Comparison of ENCODE assay signal across 18 cellular contexts in genomic region chr2:232129483-232129882, GRCh38.
DNase-seq lines count a peak whose midpoint lies in the region; ATAC-seq, FAIRE-seq and TF ChIP-seq lines count a peak whose summit lies in the region.
"Had no signal": no experiment of that assay in that cellular context is flagged by ENCODE, and none has a peak within 500 bp of the region (broad histone marks: within the 10 kb centered on the region; RNA-seq: fewer than 3 reads in every experiment).

No MANE protein-coding gene starts in this region.

- no peaks in the 10 kb centered on the region for H4K20me1 ChIP-seq in DND-41 (ENCODE audit: insufficient read depth, low read length)
- H4K20me1 ChIP-seq in osteoblast (ENCODE audit: insufficient read depth, low read length): peaks cover 7% of the 10 kb centered on the region

- H3K27me3 ChIP-seq in DND-41 (ENCODE audit: insufficient read depth, low read length, poor library complexity): no peaks in the 10 kb centered on the region
- no peaks in the 10 kb centered on the region for H3K27me3 ChIP-seq in osteoblast (ENCODE audit: insufficient read depth, low read length)

- H3K79me2 ChIP-seq in DND-41 (ENCODE audit: insufficient read depth, low read length) (no peaks in the 10 kb centered on the region), osteoblast (ENCODE audit: insufficient read depth, low read length) (no peaks in the 10 kb centered on the region)

- intact Hi-C loops in left ventricle myocardium superior (cut with micrococcal nuclease): no loop called here

- no peaks in the 10 kb centered on the region for H3K9me3 ChIP-seq in DND-41 (ENCODE audit: insufficient read depth, low read length, severe bottlenecking)
- H3K9me3 ChIP-seq in osteoblast (ENCODE audit: low read depth, low read length): no peaks in the 10 kb centered on the region

- H3K36me3 ChIP-seq in DND-41 (ENCODE audit: insufficient read depth, low read length) (peaks cover 35% of the 10 kb centered on the region), osteoblast (ENCODE audit: insufficient read depth, low read length) (peaks cover 10% of the 10 kb centered on the region)

- DNase-seq in DND-41 (no peak), astrocyte of the hippocampus (ENCODE audit: low read depth, low spot score) (peak; percentile 46), left ventricle myocardium superior (no peak), osteoblast (ENCODE audit: insufficient read length, low spot score, missing footprints) (peak; percentile 64), NCI-H1417 (lab: John Stamatoyannopoulos, UW) (no peak), GM19239 (ENCODE audit: insufficient read length, low spot score) (no peak)
- DNase-seq: H7; Karpas-422; MM.1S; NCI-H1105; NCI-H187; NCI-H345; NCI-H526 treated with DMSO at 0.1 percent for 48 hours; NK-92 treated with Interleukin-12 subunit alpha and Interleukin-12 subunit beta, amount 100 ng/mL, for 24 hours; SIG-M5 had no signal

- no peak overlapping the region for H3K4me2 ChIP-seq in DND-41 (ENCODE audit: insufficient read depth, low read length)
- peak overlapping the region; percentile 68 for H3K4me2 ChIP-seq in osteoblast (ENCODE audit: insufficient read depth, low read length)

- ATAC-seq in DND-41 (ENCODE audit: insufficient read depth, low read depth) (no peak), left ventricle myocardium superior (peak; percentile 76), GM18858 (IDR thresholded peaks at IDR 0.05; ENCODE audit: unreplicated experiment) (no peak)

- H2AFZ ChIP-seq in DND-41 (ENCODE audit: low read depth, low read length) (no peak overlapping the region), osteoblast (ENCODE audit: low read length) (no peak overlapping the region)

- peak overlapping the region; percentile 47 for H3K27ac ChIP-seq in DND-41 (ENCODE audit: low read length)
- H3K27ac ChIP-seq in osteoblast (ENCODE audit: low read depth, low read length): no peak overlapping the region
- H3K27ac ChIP-seq: C4-2B had no signal

- no peak overlapping the region for H3K4me3 ChIP-seq in DND-41 (ENCODE audit: low read depth in 1 of 2, low read length in 2 of 2)
- no peak overlapping the region for H3K4me3 ChIP-seq in osteoblast (ENCODE audit: insufficient read depth, low read length)

- H3K4me1 ChIP-seq in DND-41 (ENCODE audit: insufficient read depth, low read length) (peaks cover 5% of the 10 kb centered on the region), osteoblast (ENCODE audit: insufficient read depth, low read length) (peaks cover 9% of the 10 kb centered on the region)

- TF ChIP-seq CTCF in DND-41 (IDR thresholded peaks at IDR 0.05; ENCODE audit: borderline replicate concordance, extremely low read depth, low read length, poor library complexity, severe bottlenecking): no peak
- no peak for TF ChIP-seq CTCF in osteoblast (IDR thresholded peaks at IDR 0.05; ENCODE audit: extremely low read depth, low read depth, low read length)

- FAIRE-seq in GM19239 (lab: Jason Lieb, UNC): no peak
- FAIRE-seq: GM12892 had no signal

- no peak overlapping the region for H3K9ac ChIP-seq in DND-41 (ENCODE audit: low read depth, low read length)

Comparison
In these comparisons a context has a peak if more than half of its experiments do, and no peak if none do; other contexts are left out.
1. DNase-seq: peak in astrocyte of the hippocampus (single experiment) and osteoblast (single experiment); none in DND-41 (single experiment), left ventricle myocardium superior (single experiment), NCI-H1417 (0 of 3) and GM19239 (single experiment).